21 cellular contexts compared by ENCODE assay signal in the genomic region with DNA sequence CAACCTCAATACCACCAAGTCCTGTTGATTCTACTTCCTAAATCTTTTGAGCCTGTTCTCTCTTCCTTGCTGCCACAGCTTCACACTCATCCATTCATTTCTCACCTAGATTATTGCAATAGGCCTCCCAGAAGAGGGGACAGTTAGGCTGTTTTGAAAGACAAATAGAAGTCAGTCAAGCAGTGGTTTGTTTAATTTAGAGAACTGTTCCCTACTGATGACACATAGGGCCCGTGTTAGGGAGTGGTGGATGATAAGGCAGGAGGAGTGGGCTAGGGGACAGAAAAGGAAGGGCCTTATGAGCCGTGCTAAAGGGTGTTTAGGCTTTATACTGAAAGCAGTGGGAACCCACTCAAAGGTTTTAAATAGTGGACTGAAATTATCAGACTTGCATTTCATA.
"Had no signal": no experiment of that assay in that cellular context is flagged by ENCODE, and none has a peak within 500 bp of the region (broad histone marks: within the 10 kb centered on the region; RNA-seq: fewer than 3 reads in every experiment).

No MANE protein-coding gene starts in this region.

- FAIRE-seq: endothelial cell of umbilical vein, kidney had no signal

- H3K4me3 ChIP-seq: colonic mucosa, psoas muscle, spleen, testis, tibial nerve had no signal

- H3K36me3 ChIP-seq: colonic mucosa had no signal

- H3K9me3 ChIP-seq: colonic mucosa, testis had no signal

- DNase-seq: colonic mucosa; dermis blood vessel endothelial cell; foreskin keratinocyte; kidney; left cardiac atrium; left ventricle myocardium superior; mesendoderm; naive thymus-derived CD4-positive, alpha-beta T cell; nephron progenitor cell; psoas muscle; retina; spleen; stimulated activated CD4-positive, alpha-beta T cell treated with anti-CD3 and anti-CD28 coated beads, Interleukin-2, amount 100 ng/mL, for 24 hours; stimulated activated CD4-positive, alpha-beta T cell treated with anti-CD3 and anti-CD28 coated beads, Interleukin-4, amount 100 ng/mL, for 4 hours; stimulated activated naive B cell treated with anti-CD40 and anti-IgM and Interleukin-4, amounts not matched to agents 10 μg/mL and 1 μg/mL and 100 μg/mL, for 72 hours; stimulated activated naive CD8-positive, alpha-beta T cell treated with anti-CD3 and anti-CD28 coated beads, Interleukin-15, amount 100 ng/mL, for 72 hours; testis had no signal

- H3K27me3 ChIP-seq: colonic mucosa, foreskin keratinocyte, neutrophil, spleen, testis, tibial nerve had no signal

- H3K27me3 Mint-ChIP-seq: naive thymus-derived CD4-positive, alpha-beta T cell; stimulated activated naive B cell treated with anti-CD40 and anti-IgM and Interleukin-4, amounts not matched to agents 10 μg/mL and 1 μg/mL and 100 μg/mL, for 72 hours; stimulated activated naive CD8-positive, alpha-beta T cell treated with anti-CD3 and anti-CD28 coated beads, Interleukin-15, amount 100 ng/mL, for 72 hours had no signal

- H3K27ac ChIP-seq: colonic mucosa, foreskin keratinocyte, neutrophil, psoas muscle, spleen, testis, tibial nerve had no signal

- H3K27ac Mint-ChIP-seq: naive thymus-derived CD4-positive, alpha-beta T cell; nephron progenitor cell; stimulated activated naive B cell treated with anti-CD40 and anti-IgM and Interleukin-4, amounts not matched to agents 10 μg/mL and 1 μg/mL and 100 μg/mL, for 72 hours; stimulated activated naive CD8-positive, alpha-beta T cell treated with anti-CD3 and anti-CD28 coated beads, Interleukin-15, amount 100 ng/mL, for 72 hours had no signal

- H3K4me3 Mint-ChIP-seq: naive thymus-derived CD4-positive, alpha-beta T cell; nephron progenitor cell; stimulated activated naive B cell treated with anti-CD40 and anti-IgM and Interleukin-4, amounts not matched to agents 10 μg/mL and 1 μg/mL and 100 μg/mL, for 72 hours; stimulated activated naive CD8-positive, alpha-beta T cell treated with anti-CD3 and anti-CD28 coated beads, Interleukin-15, amount 100 ng/mL, for 72 hours had no signal

- H3K4me1 ChIP-seq: colonic mucosa, foreskin keratinocyte, psoas muscle, testis, tibial nerve had no signal

- H3K4me1 Mint-ChIP-seq: nephron progenitor cell had no signal

- ATAC-seq: foreskin keratinocyte; left ventricle myocardium superior; naive thymus-derived CD4-positive, alpha-beta T cell; psoas muscle; sciatic nerve; stimulated activated naive B cell treated with anti-CD40 and anti-IgM and Interleukin-4, amounts not matched to agents 10 μg/mL and 1 μg/mL and 100 μg/mL, for 72 hours; stimulated activated naive CD8-positive, alpha-beta T cell treated with anti-CD3 and anti-CD28 coated beads, Interleukin-15, amount 100 ng/mL, for 72 hours had no signal
